In the genomic region with DNA sequence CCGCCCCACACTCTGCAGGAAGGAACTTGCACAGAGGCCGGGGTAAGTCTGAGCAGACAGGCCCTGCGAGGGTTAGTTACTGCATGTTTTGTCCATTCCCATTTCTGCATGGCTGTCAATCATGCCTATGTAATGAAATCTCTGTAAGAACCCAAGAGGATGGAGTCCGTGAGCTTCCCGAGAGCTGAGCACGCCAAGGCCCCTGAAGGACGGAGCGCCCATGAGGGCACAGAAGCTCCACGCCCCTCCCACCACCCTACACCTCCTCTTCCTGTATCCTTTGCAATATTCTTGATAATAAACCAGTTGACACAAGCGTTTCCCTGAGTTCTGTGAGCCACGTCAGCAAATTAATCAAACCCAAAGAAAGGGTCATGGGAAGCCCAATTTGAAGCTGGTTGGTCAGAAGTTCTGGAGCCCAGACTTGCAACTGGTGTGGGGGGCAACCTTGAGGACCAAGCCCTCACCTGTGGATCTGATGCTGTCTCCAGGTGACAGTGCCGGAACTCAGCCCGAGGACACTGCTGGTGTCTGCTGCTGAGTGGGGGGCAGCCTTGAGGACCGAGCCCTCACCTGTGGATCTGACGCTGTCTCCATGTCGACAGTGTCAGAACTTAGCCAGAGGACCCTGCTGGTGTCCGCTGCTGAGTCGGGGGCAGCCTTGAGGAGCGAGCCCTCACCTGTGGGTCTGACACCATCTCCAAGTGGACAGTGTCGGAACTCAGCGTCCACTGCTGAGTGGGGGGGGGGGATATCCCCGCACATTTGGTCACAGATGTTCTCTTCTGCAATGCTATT, we compare ENCODE assay signal across 1 cellular context.
TF ChIP-seq lines count a peak whose summit lies in the region.

No MANE protein-coding gene starts in this region.

TF ChIP-seq in H1, 55 proteins besides CTCF, POLR2A, EP300 and RAD21:
- TF ChIP-seq TEAD4 (IDR thresholded peaks at IDR 0.05; ENCODE audit: low read depth, low read length) = no peak
